In genomic region chr5:132466453-132467291, GRCh38 we compare ENCODE assay signal across 8 cellular contexts. TPM values are rescaled to one million over a fixed set of nuclear protein-coding genes. Genes with fewer than 3 reads are reported as not detected.
A peak's percentile ranks its signal among the peaks of the same experiment; 100 is the strongest.
DNase-seq lines count a peak whose midpoint lies in the region; ATAC-seq and TF ChIP-seq lines count a peak whose summit lies in the region.

No MANE protein-coding gene starts in this region.

- H3K27me3 ChIP-seq in mesendoderm (ENCODE audit: insufficient read depth, low read length, poor library complexity): no peaks in the 10 kb centered on the region

- H3K23ac ChIP-seq in mesendoderm (ENCODE audit: low read length): no peak overlapping the region

- intact Hi-C loops in activated CD4-positive, alpha-beta T cell treated with anti-CD3 and anti-CD28 coated beads for 36 hours (cut with DNase I, micrococcal nuclease): loop anchor here in 1 of 2 experiments (1.0 to 2.0 kb wide), 3 partner anchors 10 to 42 kb away; no protein-coding TSS in a partner anchor

- H4K5ac ChIP-seq in mesendoderm (ENCODE audit: low read length): no peak overlapping the region

- H3K9ac ChIP-seq in mesendoderm (ENCODE audit: low read length): no peak overlapping the region

- H3K4ac ChIP-seq in mesendoderm (ENCODE audit: low read depth, low read length): no peak overlapping the region

- no peak overlapping the region for H3K18ac ChIP-seq in mesendoderm (ENCODE audit: low read length)

- peak overlapping the region; percentile 51 for H3K27ac Mint-ChIP-seq in activated CD4-positive, alpha-beta T cell treated with anti-CD3 and anti-CD28 coated beads for 36 hours
- H3K27ac Mint-ChIP-seq in mesothelial cell of epicardium: no peak overlapping the region

- H2AK5ac ChIP-seq in mesendoderm (ENCODE audit: low read length): no peak overlapping the region

- no peaks in the 10 kb centered on the region for H3K36me3 ChIP-seq in mesendoderm (ENCODE audit: control insufficient read depth, insufficient read depth, low read length)

- H3K56ac ChIP-seq in mesendoderm (ENCODE audit: low read length): no peak overlapping the region

- H3K4me3 ChIP-seq in astrocyte of the cerebellum (ENCODE audit: low read depth, low read length) (no peak overlapping the region), mesendoderm (ENCODE audit: low read length) (no peak overlapping the region)

- no peak overlapping the region for H4K8ac ChIP-seq in mesendoderm (ENCODE audit: low read depth, low read length)

- peaks cover 7% of the 10 kb centered on the region for H3K4me1 ChIP-seq in mesendoderm (ENCODE audit: control insufficient read depth, low read depth, low read length)

- POLR2A ChIA-PET in activated CD4-positive, alpha-beta T cell treated with anti-CD3 and anti-CD28 coated beads for 36 hours (lab: Charles Lee): interaction anchor here (0.6 to 5.5 kb wide), 16 partner anchors 9 to 56 kb away, joined by 3 to 91 read pairs (median 4); partner anchors contain the start of gene IRF1

- in situ Hi-C loops in astrocyte of the cerebellum (cut with HindIII; ENCODE audit: low sequenced_read_pairs): no loop called here

- peak overlapping the region; percentile 51 for H3K4me3 Mint-ChIP-seq in activated CD4-positive, alpha-beta T cell treated with anti-CD3 and anti-CD28 coated beads for 36 hours
- H3K4me3 Mint-ChIP-seq in mesothelial cell of epicardium: no peak overlapping the region

- no peaks in the 10 kb centered on the region for H3K79me1 ChIP-seq in mesendoderm (ENCODE audit: low read length)

- no peak overlapping the region for H2BK120ac ChIP-seq in mesendoderm (ENCODE audit: low read depth, low read length)

- no peak overlapping the region for H2BK5ac ChIP-seq in mesendoderm (ENCODE audit: low read length)

- H2BK15ac ChIP-seq in mesendoderm (replicated peaks; ENCODE audit: low read depth): no peak overlapping the region

- TF ChIP-seq CTCF in astrocyte of the cerebellum (IDR thresholded peaks at IDR 0.05; ENCODE audit: low read depth, low read length, missing control alignments) (no peak), mesothelial cell of epicardium (IDR thresholded peaks at IDR 0.05; ENCODE audit: unreplicated experiment) (no peak)

- H3K36me3 Mint-ChIP-seq in activated CD4-positive, alpha-beta T cell treated with anti-CD3 and anti-CD28 coated beads for 36 hours (ENCODE audit: low read depth): peaks cover 23% of the 10 kb centered on the region
- peaks cover 6% of the 10 kb centered on the region for H3K36me3 Mint-ChIP-seq in mesothelial cell of epicardium

- no CpG with 5 or more reads among the region's 18 CpGs for WGBS in mesendoderm (ENCODE audit: extremely low coverage, insufficient coverage, low lambda C conversion rate)

- CTCF ChIA-PET in activated CD4-positive, alpha-beta T cell treated with anti-CD3 and anti-CD28 coated beads for 36 hours (lab: Charles Lee): interaction anchor here (0.6 to 4.0 kb wide), 23 partner anchors 9 to 353 kb away, joined by 3 to 44 read pairs (median 5); no protein-coding TSS in a partner anchor

- no peaks in the 10 kb centered on the region for H3K79me2 ChIP-seq in mesendoderm (ENCODE audit: control insufficient read depth, insufficient read depth, low read length)

- H3K4me1 Mint-ChIP-seq in activated CD4-positive, alpha-beta T cell treated with anti-CD3 and anti-CD28 coated beads for 36 hours: peaks cover 88% of the 10 kb centered on the region
- peaks cover 34% of the 10 kb centered on the region for H3K4me1 Mint-ChIP-seq in mesothelial cell of epicardium

- H3K4me2 ChIP-seq in mesendoderm (ENCODE audit: low read length): no peak overlapping the region

- H3K27ac ChIP-seq in mesendoderm (ENCODE audit: low read depth, low read length): no peak overlapping the region

- no peaks in the 10 kb centered on the region for H3K9me3 Mint-ChIP-seq in activated CD4-positive, alpha-beta T cell treated with anti-CD3 and anti-CD28 coated beads for 36 hours (ENCODE audit: low read depth)
- H3K9me3 Mint-ChIP-seq in mesothelial cell of epicardium: peaks cover 7% of the 10 kb centered on the region

- DNase-seq in activated CD4-positive, alpha-beta T cell treated with anti-CD3 and anti-CD28 coated beads for 36 hours: peak; percentile 78
- no peak for DNase-seq in activated CD4-positive, alpha-beta T cell treated with anti-CD3 and anti-CD28 coated beads for 1 hour
- DNase-seq in RPMI7951 (ENCODE audit: low read depth): peak; percentile 97
- DNase-seq in astrocyte of the cerebellum (ENCODE audit: low read depth): peak; percentile 31
- DNase-seq in mesendoderm: peak; percentile 27
- DNase-seq in retina: no peak
- no peak for DNase-seq in mesothelial cell of epicardium (ENCODE audit: low spot score in 2 of 2, unreplicated experiment in 2 of 2)

- H3K27me3 Mint-ChIP-seq in activated CD4-positive, alpha-beta T cell treated with anti-CD3 and anti-CD28 coated beads for 36 hours: no peaks in the 10 kb centered on the region
- no peaks in the 10 kb centered on the region for H3K27me3 Mint-ChIP-seq in mesothelial cell of epicardium (ENCODE audit: low read depth)

- ATAC-seq in activated CD4-positive, alpha-beta T cell treated with anti-CD3 and anti-CD28 coated beads for 36 hours: peak; percentile 61
- ATAC-seq in HG02943 (IDR thresholded peaks at IDR 0.05; ENCODE audit: low read depth, unreplicated experiment): peak; percentile 65

RNA-seq across cellular contexts. Expression of gene IRF1, which starts 23.9 kb away (rescaled TPM):
- total RNA-seq in activated CD4-positive, alpha-beta T cell treated with anti-CD3 and anti-CD28 coated beads for 36 hours: 100 to 1,000 TPM; 121 to 130 TPM
- 34.1 and 42.1 TPM in 2 replicates for total RNA-seq in RPMI7951 (2014; rRNA removed; shearing (Covaris generic))
- polyA plus RNA-seq in mesendoderm (2013, experiment 1 of 2): 4.5 TPM
- 4.1 TPM for polyA plus RNA-seq in mesendoderm (2013, experiment 2 of 2)
- 33.1 to 35.6 TPM (median 33.3 TPM) in 3 replicates for total RNA-seq in mesothelial cell of epicardium

Comparison
In these comparisons a context has a peak if more than half of its experiments do, and no peak if none do; other contexts are left out.
1. DNase-seq: peak in activated CD4-positive, alpha-beta T cell treated with anti-CD3 and anti-CD28 coated beads for 36 hours (single experiment), RPMI7951 (single experiment), astrocyte of the cerebellum (single experiment) and mesendoderm (single experiment); none in activated CD4-positive, alpha-beta T cell treated with anti-CD3 and anti-CD28 coated beads for 1 hour (single experiment), retina (single experiment) and mesothelial cell of epicardium (0 of 2).